15 cellular contexts compared by ENCODE assay signal in the genomic region with DNA sequence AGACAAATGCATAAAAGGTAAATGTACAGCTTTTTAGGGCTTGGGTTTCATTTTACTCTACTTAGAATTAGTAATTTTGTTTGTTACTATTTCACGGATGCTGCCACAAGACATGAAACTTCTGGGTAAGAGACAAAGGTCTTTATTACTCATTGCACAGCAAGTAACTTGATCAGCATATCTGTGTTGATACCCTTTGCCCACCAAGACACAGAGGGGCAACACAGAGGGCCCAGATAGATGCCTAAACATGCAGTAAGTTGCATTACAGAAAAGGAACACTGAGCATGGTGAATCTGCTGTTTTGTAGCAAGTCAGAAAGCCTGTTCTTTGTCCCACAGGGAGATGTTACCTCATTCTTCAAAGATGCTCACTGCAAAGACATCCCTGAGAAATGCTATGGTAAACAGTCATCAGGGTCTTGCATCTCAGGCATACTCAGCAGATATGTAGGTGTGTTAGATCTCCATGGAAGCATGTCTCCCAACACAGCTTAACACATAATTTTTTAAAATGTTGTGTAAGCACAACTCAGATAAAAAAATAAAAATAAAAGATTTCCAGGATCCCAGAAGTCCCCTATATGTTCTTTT. TPM values are rescaled to one million over a fixed set of nuclear protein-coding genes. Genes with fewer than 3 reads are reported as not detected.
DNase-seq lines count a peak whose midpoint lies in the region; ATAC-seq and TF ChIP-seq lines count a peak whose summit lies in the region.
"Had no signal": no experiment of that assay in that cellular context is flagged by ENCODE, and none has a peak within 500 bp of the region (broad histone marks: within the 10 kb centered on the region; RNA-seq: fewer than 3 reads in every experiment).

No MANE protein-coding gene starts in this region.

- peak overlapping the region; percentile 74 for H3K27ac Mint-ChIP-seq in activated CD8-positive, alpha-beta memory T cell treated with anti-CD3 and anti-CD28 coated beads, Interleukin-2, amount 10 ng/mL, durations not matched to agents 7 days and 5 days
- H3K27ac Mint-ChIP-seq: activated naive CD8-positive, alpha-beta T cell treated with anti-CD3 and anti-CD28 coated beads, Interleukin-2, amount 50 U/mL, for 24 hours; IgD-negative memory B cell had no signal

- no peak for TF ChIP-seq CTCF in epithelial cell of esophagus (IDR thresholded peaks at IDR 0.05; ENCODE audit: insufficient read depth, low read depth, low read length, missing control alignments)

- H3K36me3 Mint-ChIP-seq in activated CD8-positive, alpha-beta memory T cell treated with anti-CD3 and anti-CD28 coated beads, Interleukin-2, amount 10 ng/mL, durations not matched to agents 7 days and 5 days: peaks cover 45% of the 10 kb centered on the region
- H3K36me3 Mint-ChIP-seq: IgD-negative memory B cell had no signal

- DNase-seq in activated CD8-positive, alpha-beta memory T cell treated with anti-CD3 and anti-CD28 coated beads, Interleukin-2, amount 10 ng/mL, durations not matched to agents 7 days and 5 days: no peak
- no peak for DNase-seq in activated CD8-positive, alpha-beta memory T cell treated with anti-CD3 and anti-CD28 coated beads for 24 hours
- DNase-seq in epithelial cell of esophagus (ENCODE audit: low read depth) (peak; percentile 62), NCI-H2081 treated with DMSO at 0.1 percent for 48 hours (lab: John Stamatoyannopoulos, UW) (no peak)
- DNase-seq in stimulated activated naive CD8-positive, alpha-beta T cell treated with anti-CD3 and anti-CD28 coated beads, Interleukin-15, Interleukin-2, amounts not matched to agents 100 U/mL and 50 U/mL, for 24 hours: no peak
- DNase-seq: activated CD8-positive, alpha-beta memory T cell treated with anti-CD3 and anti-CD28 coated beads, Interleukin-2, amount 50 U/mL, for 4 hours; activated naive CD8-positive, alpha-beta T cell treated with anti-CD3 and anti-CD28 coated beads, Interleukin-2, amount 50 U/mL, for 24 hours; NCI-H1417; NCI-H69; stimulated activated CD4-positive, alpha-beta T cell treated with anti-CD3 and anti-CD28 coated beads, Interleukin-2, amount 100 ng/mL, for 24 hours had no signal

- no peak overlapping the region for H3K4me3 Mint-ChIP-seq in activated CD8-positive, alpha-beta memory T cell treated with anti-CD3 and anti-CD28 coated beads, Interleukin-2, amount 10 ng/mL, durations not matched to agents 7 days and 5 days
- H3K4me3 Mint-ChIP-seq: activated naive CD8-positive, alpha-beta T cell treated with anti-CD3 and anti-CD28 coated beads, Interleukin-2, amount 50 U/mL, for 24 hours; IgD-negative memory B cell had no signal

- peak; percentile 78 for ATAC-seq in activated CD8-positive, alpha-beta memory T cell treated with anti-CD3 and anti-CD28 coated beads, Interleukin-2, amount 10 ng/mL, durations not matched to agents 7 days and 5 days
- peak; percentile 22 for ATAC-seq in HG03565 (IDR thresholded peaks at IDR 0.05; ENCODE audit: unreplicated experiment)
- peak; percentile 59 for ATAC-seq in stimulated activated naive CD8-positive, alpha-beta T cell treated with anti-CD3 and anti-CD28 coated beads, Interleukin-15, Interleukin-2, amounts not matched to agents 100 U/mL and 50 U/mL, for 24 hours
- no peak for ATAC-seq in HG03378 (IDR thresholded peaks at IDR 0.05; ENCODE audit: unreplicated experiment)
- no peak for ATAC-seq in GM21737 (IDR thresholded peaks at IDR 0.05; ENCODE audit: unreplicated experiment)
- ATAC-seq: activated naive CD8-positive, alpha-beta T cell treated with anti-CD3 and anti-CD28 coated beads, Interleukin-2, amount 50 U/mL, for 24 hours had no signal

- CTCF ChIA-PET in activated CD8-positive, alpha-beta memory T cell treated with anti-CD3 and anti-CD28 coated beads, Interleukin-2, amount 10 ng/mL, durations not matched to agents 7 days and 5 days (lab: Charles Lee): interaction anchor here (0.9 to 3.5 kb wide), 4 partner anchors 9 to 51 kb away, joined by 3 to 11 read pairs (median 8); no protein-coding TSS in a partner anchor

- H3K27me3 Mint-ChIP-seq in activated CD8-positive, alpha-beta memory T cell treated with anti-CD3 and anti-CD28 coated beads, Interleukin-2, amount 10 ng/mL, durations not matched to agents 7 days and 5 days: no peaks in the 10 kb centered on the region

- peaks cover 51% of the 10 kb centered on the region for H3K4me1 Mint-ChIP-seq in activated CD8-positive, alpha-beta memory T cell treated with anti-CD3 and anti-CD28 coated beads, Interleukin-2, amount 10 ng/mL, durations not matched to agents 7 days and 5 days

- H3K9me3 Mint-ChIP-seq in activated CD8-positive, alpha-beta memory T cell treated with anti-CD3 and anti-CD28 coated beads, Interleukin-2, amount 10 ng/mL, durations not matched to agents 7 days and 5 days (ENCODE audit: low read depth): no peaks in the 10 kb centered on the region
- H3K9me3 Mint-ChIP-seq: activated naive CD8-positive, alpha-beta T cell treated with anti-CD3 and anti-CD28 coated beads, Interleukin-2, amount 50 U/mL, for 24 hours; IgD-negative memory B cell had no signal

- H3K4me3 ChIP-seq in epithelial cell of esophagus (ENCODE audit: low read length): no peak overlapping the region
- H3K4me3 ChIP-seq: vagina had no signal

RNA-seq across cellular contexts. Expression of gene ITGA2, which starts 10.3 kb away (rescaled TPM):
- 10 to 100 TPM; 17.6 to 37.0 TPM for total RNA-seq in activated CD8-positive, alpha-beta memory T cell treated with anti-CD3 and anti-CD28 coated beads, Interleukin-2, amount 10 ng/mL, durations not matched to agents 7 days and 5 days

Comparison
In these comparisons a context has a peak if more than half of its experiments do, and no peak if none do; other contexts are left out.
1. ATAC-seq: peak in activated CD8-positive, alpha-beta memory T cell treated with anti-CD3 and anti-CD28 coated beads, Interleukin-2, amount 10 ng/mL, durations not matched to agents 7 days and 5 days (single experiment), HG03565 (single experiment) and stimulated activated naive CD8-positive, alpha-beta T cell treated with anti-CD3 and anti-CD28 coated beads, Interleukin-15, Interleukin-2, amounts not matched to agents 100 U/mL and 50 U/mL, for 24 hours (single experiment); none in HG03378 (single experiment) and GM21737 (single experiment).